Comparison of ENCODE assay signal across 1 cellular context in the genomic region with DNA sequence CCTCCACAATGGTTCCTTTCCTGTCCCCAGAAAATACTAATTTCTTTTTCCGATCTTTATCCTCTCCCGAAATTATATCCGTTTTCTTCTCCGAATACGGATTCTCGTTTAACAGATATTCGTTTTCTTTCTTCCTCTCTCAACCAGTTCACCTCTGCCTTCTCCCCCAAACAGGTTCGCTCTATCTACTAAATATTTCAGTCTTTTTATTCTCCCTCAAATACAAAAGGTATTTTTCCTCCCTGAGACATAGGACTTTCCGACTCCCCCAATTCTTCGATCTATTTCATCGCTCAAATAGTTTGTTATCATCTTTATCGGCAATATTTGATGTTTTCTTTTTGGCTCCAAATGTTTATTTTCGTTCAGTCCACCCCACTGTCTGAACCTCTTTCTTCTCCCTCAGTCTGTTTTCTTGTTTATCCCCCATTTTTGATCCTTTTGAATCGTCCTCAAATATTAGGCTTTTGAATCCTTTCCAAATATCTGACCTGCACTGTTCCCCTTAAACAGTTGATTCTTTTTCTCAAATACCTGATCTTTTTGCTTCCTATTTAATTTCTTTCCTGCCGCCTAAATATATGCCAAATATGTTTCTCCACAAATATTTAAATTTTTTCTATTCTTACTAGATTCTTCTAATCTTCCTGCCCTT.
TF ChIP-seq lines count a peak whose summit lies in the region.

No MANE protein-coding gene starts in this region.

TF ChIP-seq in GM23338, 12 proteins besides CTCF, POLR2A, EP300 and RAD21:
- TF ChIP-seq ZNF462 (CRISPR knock-in tag; IDR thresholded peaks at IDR 0.05): no peak
- TF ChIP-seq ETS1 (IDR thresholded peaks at IDR 0.05): no peak
- no peak for TF ChIP-seq REST (IDR thresholded peaks at IDR 0.05; ENCODE audit: unreplicated experiment)
- TF ChIP-seq CREB1 (CRISPR knock-in tag; IDR thresholded peaks at IDR 0.05; ENCODE audit: low read depth): no peak
- TF ChIP-seq NANOG (IDR thresholded peaks at IDR 0.05; ENCODE audit: borderline replicate concordance): no peak
- peak; percentile 67 for TF ChIP-seq EZH2phosphoT487 (IDR thresholded peaks at IDR 0.05; ENCODE audit: unreplicated experiment)
- TF ChIP-seq POLR2AphosphoS5 (IDR thresholded peaks at IDR 0.05; ENCODE audit: low read depth): no peak
- TF ChIP-seq ZNF114 (CRISPR knock-in tag; IDR thresholded peaks at IDR 0.05): no peak
- peak; percentile 98 for TF ChIP-seq EZH2 (IDR thresholded peaks at IDR 0.05; ENCODE audit: low read depth, unreplicated experiment)
- no peak for TF ChIP-seq ZNF331 (CRISPR knock-in tag; IDR thresholded peaks at IDR 0.05; ENCODE audit: low read depth)
- TF ChIP-seq JUNB (IDR thresholded peaks at IDR 0.05; ENCODE audit: unreplicated experiment): no peak
- TF ChIP-seq STAT1 (IDR thresholded peaks at IDR 0.05; ENCODE audit: unreplicated experiment): no peak
